In the genomic region with DNA sequence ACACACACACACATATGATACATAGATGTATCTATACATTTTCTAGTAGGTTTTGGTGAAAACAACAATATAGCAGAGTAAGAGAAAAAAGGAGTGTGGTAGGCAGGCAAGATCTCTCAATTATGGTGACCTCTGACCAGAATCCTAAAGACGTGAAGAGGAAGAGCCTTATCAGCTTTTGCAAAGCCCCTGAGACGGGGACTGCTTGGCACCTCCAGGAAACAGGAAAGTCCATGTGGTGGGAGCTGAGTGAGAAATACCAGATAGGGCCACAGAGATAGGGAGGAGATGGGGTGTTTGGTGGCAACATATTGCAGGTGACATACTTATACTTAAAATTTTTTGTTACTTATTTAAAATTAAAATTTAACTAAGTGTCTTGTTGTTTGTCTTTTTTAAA, we compare ENCODE assay signal across 20 cellular contexts. TPM values are rescaled to one million over a fixed set of nuclear protein-coding genes. Genes with fewer than 3 reads are reported as not detected.
"Had no signal": no experiment of that assay in that cellular context is flagged by ENCODE, and none has a peak within 500 bp of the region (broad histone marks: within the 10 kb centered on the region; RNA-seq: fewer than 3 reads in every experiment).

No MANE protein-coding gene starts in this region.

- H3K36me3 Mint-ChIP-seq: naive thymus-derived CD4-positive, alpha-beta T cell; type B pancreatic cell had no signal

- H3K36me3 ChIP-seq: heart left ventricle, neutrophil had no signal

- H3K9me3 Mint-ChIP-seq: dendritic cell treated with granulocyte-macrophage colony-stimulating factor and Interleukin-4, amounts not matched to agents 40 ng/mL and 50 ng/mL, for 4 days; naive thymus-derived CD4-positive, alpha-beta T cell; type B pancreatic cell had no signal

- ATAC-seq: heart left ventricle; naive thymus-derived CD4-positive, alpha-beta T cell; sciatic nerve had no signal

- DNase-seq: foreskin melanocyte; heart left ventricle; hippocampal formation; kidney glomerular epithelial cell; naive thymus-derived CD4-positive, alpha-beta T cell; nephron progenitor cell; posterior cingulate gyrus; stimulated activated naive CD4-positive, alpha-beta T cell treated with Interleukin-2 at 50 U/mL for 16 hours had no signal

- H3K4me3 ChIP-seq: heart left ventricle had no signal

- H3K9me3 ChIP-seq: heart left ventricle, neutrophil had no signal

- H3K27ac ChIP-seq: heart left ventricle, neutrophil had no signal

- H3K27me3 ChIP-seq: heart left ventricle, neutrophil had no signal

- H3K27ac Mint-ChIP-seq: dendritic cell treated with granulocyte-macrophage colony-stimulating factor and Interleukin-4, amounts not matched to agents 40 ng/mL and 50 ng/mL, for 4 days; naive thymus-derived CD4-positive, alpha-beta T cell; nephron progenitor cell; type B pancreatic cell had no signal

- H3K4me3 Mint-ChIP-seq: dendritic cell treated with granulocyte-macrophage colony-stimulating factor and Interleukin-4, amounts not matched to agents 40 ng/mL and 50 ng/mL, for 4 days; naive thymus-derived CD4-positive, alpha-beta T cell; nephron progenitor cell; type B pancreatic cell had no signal

- H3K27me3 Mint-ChIP-seq: dendritic cell treated with granulocyte-macrophage colony-stimulating factor and Interleukin-4, amounts not matched to agents 40 ng/mL and 50 ng/mL, for 4 days; type B pancreatic cell had no signal

- H3K4me1 ChIP-seq: heart left ventricle had no signal

RNA-seq across cellular contexts. Expression of gene CTXN3, which starts 39.9 kb away (rescaled TPM):
- total RNA-seq: endothelial cell of umbilical vein; glomerular endothelial cell; heart left ventricle; liver; lung microvascular endothelial cell; mesenteric fat pad; mononuclear cell; naive thymus-derived CD4-positive, alpha-beta T cell; osteoblast; pulmonary artery endothelial cell; sciatic nerve had no signal
- polyA plus RNA-seq: endothelial cell of umbilical vein; heart left ventricle; liver; naive thymus-derived CD4-positive, alpha-beta T cell had no signal
